In the genomic region with DNA sequence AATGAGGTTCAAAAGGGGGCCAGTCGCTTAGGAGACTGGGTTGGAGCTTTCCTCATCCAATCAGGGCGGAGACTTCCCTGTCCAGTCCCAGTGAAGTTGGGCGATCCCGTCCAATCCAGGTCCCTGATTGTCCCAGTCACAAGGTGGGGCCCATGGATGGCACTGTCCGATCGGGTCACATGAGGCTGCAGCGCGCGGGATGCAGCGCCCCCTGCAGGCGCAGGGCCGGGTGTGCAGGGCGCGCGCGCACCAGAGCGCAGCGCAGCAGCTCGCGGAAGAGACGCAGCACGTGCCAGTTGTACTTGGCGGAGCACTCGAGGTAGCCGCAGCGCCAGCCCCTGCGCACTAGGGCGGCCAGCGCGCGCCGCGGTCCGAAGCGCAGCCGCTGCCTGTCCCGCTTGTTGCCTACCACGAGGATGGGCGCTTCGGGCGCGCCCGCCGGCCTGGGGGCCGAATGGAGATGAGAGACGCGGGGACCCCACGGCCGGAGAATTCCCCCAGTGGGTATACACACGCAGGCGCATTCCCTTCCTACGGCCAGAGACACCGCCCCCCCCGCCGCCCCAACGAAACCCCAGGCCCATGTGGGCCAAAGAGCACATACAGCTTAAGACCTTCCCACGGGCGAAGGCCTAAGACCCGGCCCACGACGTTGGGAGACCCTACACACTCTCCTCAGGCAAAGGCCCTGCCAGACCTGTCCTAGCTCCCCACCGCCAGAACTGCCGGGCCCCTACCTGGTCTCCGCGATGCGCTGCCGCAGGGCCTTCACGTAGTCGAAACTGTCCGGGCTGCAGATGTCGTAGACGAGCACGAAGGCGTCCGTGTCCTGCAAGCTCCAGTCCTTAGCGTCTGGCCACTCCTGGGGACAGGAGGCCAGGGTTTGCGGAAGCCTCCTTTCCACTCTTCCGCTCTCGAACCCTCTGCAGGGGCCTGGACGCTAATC, we compare ENCODE assay signal across 8 cellular contexts. TPM values are rescaled to one million over a fixed set of nuclear protein-coding genes. Genes with fewer than 3 reads are reported as not detected.
DNase-seq lines count a peak whose midpoint lies in the region; ATAC-seq, FAIRE-seq and TF ChIP-seq lines count a peak whose summit lies in the region.

No MANE protein-coding gene starts in this region.

- H3K36me3 ChIP-seq in fibroblast of lung (ENCODE audit: control insufficient read depth, insufficient read depth, low read length) (peaks cover 8% of the 10 kb centered on the region), neutrophil (no peaks in the 10 kb centered on the region)

- ATAC-seq in SK-N-SH treated with all-trans-retinoic acid at 6 μM for 48 hours (0 out of 3 replicates have a peak, but pooled peaks have one; percentile 2), GM18517 (IDR thresholded peaks at IDR 0.05; ENCODE audit: unreplicated experiment) (no peak), GM21526 (IDR thresholded peaks at IDR 0.05; ENCODE audit: low FRiP score, unreplicated experiment) (no peak)

- peak; percentile 93 for DNase-seq in ELF-1 (ENCODE audit: low read depth, low spot score)
- peak in 1 of 2 donors; percentile 47 for DNase-seq in fibroblast of lung (ENCODE audit: low read depth in 2 of 2)
- no peak for DNase-seq in RCC 7860 (ENCODE audit: low spot score)
- no peak for DNase-seq in islet precursor cell

- no peak overlapping the region for H3K9ac ChIP-seq in fibroblast of lung (ENCODE audit: insufficient read depth, low read length)

- TF ChIP-seq CTCF in fibroblast of lung (conservative IDR thresholded peaks at IDR 0.05 in 1 of 2, IDR thresholded peaks at IDR 0.05 in 1 of 2; ENCODE audit: low read depth in 1 of 2, low read length in 2 of 2) (peak; percentile 42 to 48), neutrophil (IDR thresholded peaks at IDR 0.05) (peak; percentile 32)

- H3K27me3 ChIP-seq in fibroblast of lung (ENCODE audit: control insufficient read depth, insufficient read depth, low read length) (peaks cover 34% of the 10 kb centered on the region), neutrophil (peaks cover 95% of the 10 kb centered on the region)

- no peak overlapping the region for H3K27ac ChIP-seq in fibroblast of lung (ENCODE audit: insufficient read depth, low read length)
- no peak overlapping the region for H3K27ac ChIP-seq in neutrophil

- peaks cover 4% of the 10 kb centered on the region for H3K79me2 ChIP-seq in fibroblast of lung (ENCODE audit: control insufficient read depth, insufficient read depth, low read length)

- H3K4me1 ChIP-seq in fibroblast of lung (ENCODE audit: control insufficient read depth, extremely low read depth, insufficient read depth, low read length) (peaks cover 14% of the 10 kb centered on the region), neutrophil (ENCODE audit: control insufficient read depth in 1 of 2, insufficient read depth in 1 of 2, low read depth in 1 of 2, low read length in 1 of 2) (peaks cover 3 to 13% of the 10 kb centered on the region in 2 experiments)

- no peak overlapping the region for H3K4me3 ChIP-seq in fibroblast of lung (replicated peaks in 1 of 4; ENCODE audit: control extremely low read depth in 1 of 4, insufficient read depth in 1 of 4, low read depth in 3 of 4, low read length in 4 of 4)
- no peak overlapping the region for H3K4me3 ChIP-seq in neutrophil (ENCODE audit: low read depth in 1 of 2, low read length in 1 of 2)

- H4K20me1 ChIP-seq in fibroblast of lung (ENCODE audit: control insufficient read depth, extremely low read depth, insufficient read depth, low read length), result no peaks in the 10 kb centered on the region

- FAIRE-seq in RCC 7860 (lab: Jason Lieb, UNC), result no peak

- H3K9me3 ChIP-seq in fibroblast of lung (ENCODE audit: control insufficient read depth, insufficient read depth, low read depth, low read length) (no peaks in the 10 kb centered on the region), neutrophil (no peaks in the 10 kb centered on the region)

- H3K4me2 ChIP-seq in fibroblast of lung (ENCODE audit: extremely low read depth, insufficient read depth, low read length), result no peak overlapping the region

- no peak overlapping the region for H2AFZ ChIP-seq in fibroblast of lung (ENCODE audit: low read length)

TF ChIP-seq in SK-N-SH treated with all-trans-retinoic acid at 6 μM for 48 hours, 23 proteins besides CTCF, POLR2A, EP300 and RAD21:
- TF ChIP-seq PPARA (CRISPR knock-in tag; IDR thresholded peaks at IDR 0.05; ENCODE audit: borderline replicate concordance) (no peak), CSDC2 (CRISPR knock-in tag; IDR thresholded peaks at IDR 0.05) (no peak), TCF4 (CRISPR knock-in tag; IDR thresholded peaks at IDR 0.05; ENCODE audit: borderline replicate concordance) (no peak), BACH2 (CRISPR knock-in tag; IDR thresholded peaks at IDR 0.05; ENCODE audit: borderline replicate concordance) (no peak), RARB (CRISPR knock-in tag; IDR thresholded peaks at IDR 0.05) (no peak), OSR1 (CRISPR knock-in tag; IDR thresholded peaks at IDR 0.05) (no peak), GLIS3 (CRISPR knock-in tag; IDR thresholded peaks at IDR 0.05) (no peak), ISL1 (CRISPR knock-in tag; IDR thresholded peaks at IDR 0.05) (no peak), ZNF8 (CRISPR knock-in tag; IDR thresholded peaks at IDR 0.05) (no peak), TOX (CRISPR knock-in tag; IDR thresholded peaks at IDR 0.05; ENCODE audit: borderline replicate concordance) (no peak)
- TF ChIP-seq, protein P1, sequence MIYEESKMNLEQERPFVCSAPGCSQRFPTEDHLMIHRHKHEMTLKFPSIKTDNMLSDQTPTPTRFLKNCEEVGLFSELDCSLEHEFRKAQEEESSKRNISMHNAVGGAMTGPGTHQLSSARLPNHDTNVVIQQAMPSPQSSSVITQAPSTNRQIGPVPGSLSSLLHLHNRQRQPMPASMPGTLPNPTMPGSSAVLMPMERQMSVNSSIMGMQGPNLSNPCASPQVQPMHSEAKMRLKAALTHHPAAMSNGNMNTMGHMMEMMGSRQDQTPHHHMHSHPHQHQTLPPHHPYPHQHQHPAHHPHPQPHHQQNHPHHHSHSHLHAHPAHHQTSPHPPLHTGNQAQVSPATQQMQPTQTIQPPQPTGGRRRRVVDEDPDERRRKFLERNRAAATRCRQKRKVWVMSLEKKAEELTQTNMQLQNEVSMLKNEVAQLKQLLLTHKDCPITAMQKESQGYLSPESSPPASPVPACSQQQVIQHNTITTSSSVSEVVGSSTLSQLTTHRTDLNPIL (CRISPR knock-in tag; IDR thresholded peaks at IDR 0.05; ENCODE audit: low read depth), result no peak
- TF ChIP-seq, protein P2, sequence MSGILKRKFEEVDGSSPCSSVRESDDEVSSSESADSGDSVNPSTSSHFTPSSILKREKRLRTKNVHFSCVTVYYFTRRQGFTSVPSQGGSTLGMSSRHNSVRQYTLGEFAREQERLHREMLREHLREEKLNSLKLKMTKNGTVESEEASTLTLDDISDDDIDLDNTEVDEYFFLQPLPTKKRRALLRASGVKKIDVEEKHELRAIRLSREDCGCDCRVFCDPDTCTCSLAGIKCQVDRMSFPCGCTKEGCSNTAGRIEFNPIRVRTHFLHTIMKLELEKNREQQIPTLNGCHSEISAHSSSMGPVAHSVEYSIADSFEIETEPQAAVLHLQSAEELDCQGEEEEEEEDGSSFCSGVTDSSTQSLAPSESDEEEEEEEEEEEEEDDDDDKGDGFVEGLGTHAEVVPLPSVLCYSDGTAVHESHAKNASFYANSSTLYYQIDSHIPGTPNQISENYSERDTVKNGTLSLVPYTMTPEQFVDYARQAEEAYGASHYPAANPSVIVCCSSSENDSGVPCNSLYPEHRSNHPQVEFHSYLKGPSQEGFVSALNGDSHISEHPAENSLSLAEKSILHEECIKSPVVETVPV (CRISPR knock-in tag; IDR thresholded peaks at IDR 0.05), result no peak

RNA-seq across cellular contexts. Expression of a gene that starts 2.1 kb away (rescaled TPM):
- total RNA-seq in fibroblast of lung, result not detected in 2 replicates
- not detected in 2 replicates for polyA plus RNA-seq in fibroblast of lung
- polyA plus RNA-seq in fibroblast of lung (2012), result not detected in 2 replicates
- not detected in 2 replicates for polyA minus RNA-seq in fibroblast of lung (ENCODE audit: low replicate concordance)

RNA-seq across cellular contexts. Expression of a gene that starts 6.9 kb away (rescaled TPM):
- 6.9 and 8.9 TPM in 2 replicates for total RNA-seq in fibroblast of lung
- polyA plus RNA-seq in fibroblast of lung, result 5.4 and 7.5 TPM in 2 replicates
- polyA plus RNA-seq in fibroblast of lung (2012), result 14.0 and 20.5 TPM in 2 replicates
- 6.9 and 8.0 TPM in 2 replicates for polyA minus RNA-seq in fibroblast of lung (ENCODE audit: low replicate concordance)

RNA-seq across cellular contexts. Expression of a gene that starts 45.3 kb away (rescaled TPM):
- 107 and 150 TPM in 2 replicates for total RNA-seq in fibroblast of lung
- 172 and 224 TPM in 2 replicates for polyA plus RNA-seq in fibroblast of lung
- polyA plus RNA-seq in fibroblast of lung (2012), result 259 and 264 TPM in 2 replicates
- 288 and 421 TPM in 2 replicates for polyA minus RNA-seq in fibroblast of lung (ENCODE audit: low replicate concordance)

RNA-seq across cellular contexts. Expression of a gene that starts 45.6 kb away (rescaled TPM):
- 20.3 and 20.6 TPM in 2 replicates for total RNA-seq in fibroblast of lung
- 6.7 and 7.2 TPM in 2 replicates for polyA plus RNA-seq in fibroblast of lung
- 12.9 and 13.3 TPM in 2 replicates for polyA plus RNA-seq in fibroblast of lung (2012)
- polyA minus RNA-seq in fibroblast of lung (ENCODE audit: low replicate concordance), result 4.2 and 5.3 TPM in 2 replicates
